ENCODE assay signal across 21 cellular contexts in the genomic region with DNA sequence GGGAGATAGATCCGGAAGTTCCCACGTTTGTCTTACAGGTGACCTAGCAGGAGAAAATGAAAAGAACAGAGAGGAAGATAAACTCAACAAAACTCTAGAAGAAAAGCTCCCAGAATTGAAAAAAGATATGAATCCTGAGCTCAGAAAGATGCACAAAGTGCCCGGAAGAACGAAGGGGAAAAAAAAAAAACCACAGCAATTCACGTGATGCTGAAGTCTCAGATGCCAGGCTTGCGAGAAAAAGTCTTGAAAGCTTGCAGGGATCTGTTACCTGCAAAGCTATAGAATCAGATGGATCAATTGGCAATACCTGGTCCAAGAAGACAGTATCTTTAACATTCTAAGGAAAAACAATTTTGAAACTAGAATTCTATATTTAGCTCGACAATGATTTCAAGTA. TPM values are rescaled to one million over a fixed set of nuclear protein-coding genes. Genes with fewer than 3 reads are reported as not detected.
DNase-seq lines count a peak whose midpoint lies in the region; ATAC-seq and TF ChIP-seq lines count a peak whose summit lies in the region.
"Had no signal": no experiment of that assay in that cellular context is flagged by ENCODE, and none has a peak within 500 bp of the region (broad histone marks: within the 10 kb centered on the region; RNA-seq: fewer than 3 reads in every experiment).

No MANE protein-coding gene starts in this region.

- no peak overlapping the region for H3K4me2 ChIP-seq in MM.1S (ENCODE audit: low read depth, low read length)

- no peak for DNase-seq in activated CD8-positive, alpha-beta memory T cell treated with anti-CD3 and anti-CD28 coated beads, Interleukin-2, amount 10 ng/mL, durations not matched to agents 7 days and 5 days
- DNase-seq in activated CD8-positive, alpha-beta memory T cell treated with anti-CD3 and anti-CD28 coated beads, Interleukin-2, amount 50 U/mL, for 4 hours, result no peak
- peak; percentile 9 for DNase-seq in MM.1S
- DNase-seq in activated T-helper 2 cell treated with anti-CD3 and anti-CD28 coated beads, Interferon-gamma antibody, Interleukin-2, Interleukin-4, amounts not matched to agents 10 μg/mL and 5 μg/mL and 100 μg/mL, durations not matched to agents 14 hours and 24 hours and 36 hours (ENCODE audit: low spot score), result no peak
- DNase-seq in naive thymus-derived CD8-positive, alpha-beta T cell, result peak in 2 of 10 donors; percentile 23 to 25
- DNase-seq in heart left ventricle, result no peak
- no peak for DNase-seq in COR-L47 (lab: John Stamatoyannopoulos, UW)
- DNase-seq: caudate nucleus; dermis blood vessel endothelial cell; mesendoderm; NCI-H1105; NCI-H2029 treated with DMSO at 0.1 percent for 48 hours; NCI-H446; ovary; PC-3; SHP77; stimulated activated CD4-positive, alpha-beta T cell treated with anti-CD3 and anti-CD28 coated beads, Interleukin-12 subunit alpha, Interleukin-12 subunit beta, amount 100 ng/mL, for 4 hours; upper lobe of right lung had no signal

- CTCF ChIA-PET in activated CD8-positive, alpha-beta memory T cell treated with anti-CD3 and anti-CD28 coated beads, Interleukin-2, amount 10 ng/mL, durations not matched to agents 7 days and 5 days (lab: Charles Lee), result interaction anchor here (1.2 to 1.3 kb wide), 2 partner anchors 17 to 55 kb away, joined by 3 to 4 read pairs; no protein-coding TSS in a partner anchor

- H3K36me3 ChIP-seq in MM.1S (replicated peaks; ENCODE audit: insufficient read depth, low read length), result no peaks in the 10 kb centered on the region
- no peaks in the 10 kb centered on the region for H3K36me3 ChIP-seq in gastroesophageal sphincter
- no peaks in the 10 kb centered on the region for H3K36me3 ChIP-seq in heart left ventricle
- H3K36me3 ChIP-seq: ascending aorta, ovary, right atrium auricular region, upper lobe of right lung had no signal

- peaks cover 49% of the 10 kb centered on the region for H3K4me1 Mint-ChIP-seq in activated CD8-positive, alpha-beta memory T cell treated with anti-CD3 and anti-CD28 coated beads, Interleukin-2, amount 10 ng/mL, durations not matched to agents 7 days and 5 days
- peaks cover 32% of the 10 kb centered on the region for H3K4me1 Mint-ChIP-seq in activated T-helper 2 cell treated with anti-CD3 and anti-CD28 coated beads, Interferon-gamma antibody, Interleukin-2, Interleukin-4, amounts not matched to agents 10 μg/mL and 5 μg/mL and 100 μg/mL, durations not matched to agents 14 hours and 24 hours and 36 hours (ENCODE audit: low read depth)
- H3K4me1 Mint-ChIP-seq in naive thymus-derived CD8-positive, alpha-beta T cell, result peaks cover 44 to 91% (median 80%) of the 10 kb centered on the region in 4 donors

- no peak overlapping the region for H3K9ac ChIP-seq in MM.1S (ENCODE audit: low read length)

- 52 to 76% methylated on average over 2 to 7 of the region's 7 CpGs for WGBS in gastroesophageal sphincter (ENCODE audit: low coverage in 1 of 2), 2 donors
- 78 to 82% (median 81%) methylated on average over 7 of the region's 7 CpGs for WGBS in heart left ventricle, 4 donors

- peaks cover 17% of the 10 kb centered on the region; the same call in 1 of the 2 replicates for H3K79me2 ChIP-seq in MM.1S (ENCODE audit: low read length)

- no peaks in the 10 kb centered on the region for H3F3A ChIP-seq in MM.1S (ENCODE audit: insufficient read depth, low read length)

- H2AFZ ChIP-seq in MM.1S (ENCODE audit: low read length), result no peak overlapping the region

- intact Hi-C loops in activated T-helper 2 cell treated with anti-CD3 and anti-CD28 coated beads, Interferon-gamma antibody, Interleukin-2, Interleukin-4, amounts not matched to agents 10 μg/mL and 5 μg/mL and 100 μg/mL, durations not matched to agents 14 hours and 24 hours and 36 hours (cut with micrococcal nuclease), result loop anchor here (10.0 kb wide), 1 partner anchor 55 kb away; no protein-coding TSS in a partner anchor
- intact Hi-C loops in heart left ventricle (cut with DNase I), result no loop called here

- H3K9me3 Mint-ChIP-seq in activated CD8-positive, alpha-beta memory T cell treated with anti-CD3 and anti-CD28 coated beads, Interleukin-2, amount 10 ng/mL, durations not matched to agents 7 days and 5 days (ENCODE audit: low read depth), result no peaks in the 10 kb centered on the region
- H3K9me3 Mint-ChIP-seq in activated T-helper 2 cell treated with anti-CD3 and anti-CD28 coated beads, Interferon-gamma antibody, Interleukin-2, Interleukin-4, amounts not matched to agents 10 μg/mL and 5 μg/mL and 100 μg/mL, durations not matched to agents 14 hours and 24 hours and 36 hours, result no peaks in the 10 kb centered on the region
- H3K9me3 Mint-ChIP-seq in naive thymus-derived CD8-positive, alpha-beta T cell, result peaks cover 0 to 4% (median 0%) of the 10 kb centered on the region in 9 donors

- TF ChIP-seq CTCF in MM.1S (IDR thresholded peaks at IDR 0.05; ENCODE audit: low read length) (no peak), gastroesophageal sphincter (IDR thresholded peaks at IDR 0.05) (no peak), heart left ventricle (IDR thresholded peaks at IDR 0.05) (no peak)

- peak overlapping the region; percentile 63 for H3K27ac Mint-ChIP-seq in activated CD8-positive, alpha-beta memory T cell treated with anti-CD3 and anti-CD28 coated beads, Interleukin-2, amount 10 ng/mL, durations not matched to agents 7 days and 5 days
- peak overlapping the region; percentile 13 for H3K27ac Mint-ChIP-seq in activated T-helper 2 cell treated with anti-CD3 and anti-CD28 coated beads, Interferon-gamma antibody, Interleukin-2, Interleukin-4, amounts not matched to agents 10 μg/mL and 5 μg/mL and 100 μg/mL, durations not matched to agents 14 hours and 24 hours and 36 hours
- H3K27ac Mint-ChIP-seq in naive thymus-derived CD8-positive, alpha-beta T cell, result peak overlapping the region; percentile 18 to 91 (median 81)

- no peak for TF ChIP-seq EP300 in gastroesophageal sphincter (IDR thresholded peaks at IDR 0.05)

- H3K27me3 ChIP-seq in MM.1S (replicated peaks; ENCODE audit: insufficient read depth, low read length), result no peaks in the 10 kb centered on the region
- peaks cover 5% of the 10 kb centered on the region for H3K27me3 ChIP-seq in gastroesophageal sphincter
- H3K27me3 ChIP-seq in heart left ventricle, result peaks cover 0 to 4% (median 0%) of the 10 kb centered on the region in 9 donors
- H3K27me3 ChIP-seq: ascending aorta, ovary, right atrium auricular region, upper lobe of right lung had no signal

- ATAC-seq in activated CD8-positive, alpha-beta memory T cell treated with anti-CD3 and anti-CD28 coated beads, Interleukin-2, amount 10 ng/mL, durations not matched to agents 7 days and 5 days, result no peak
- ATAC-seq in naive thymus-derived CD8-positive, alpha-beta T cell, result peak; percentile 47 to 56
- no peak for ATAC-seq in gastroesophageal sphincter
- ATAC-seq in heart left ventricle, result no peak
- ATAC-seq: PC-3, upper lobe of right lung had no signal

- no peaks in the 10 kb centered on the region for H3K27me3 Mint-ChIP-seq in activated CD8-positive, alpha-beta memory T cell treated with anti-CD3 and anti-CD28 coated beads, Interleukin-2, amount 10 ng/mL, durations not matched to agents 7 days and 5 days
- no peaks in the 10 kb centered on the region for H3K27me3 Mint-ChIP-seq in activated T-helper 2 cell treated with anti-CD3 and anti-CD28 coated beads, Interferon-gamma antibody, Interleukin-2, Interleukin-4, amounts not matched to agents 10 μg/mL and 5 μg/mL and 100 μg/mL, durations not matched to agents 14 hours and 24 hours and 36 hours (ENCODE audit: low read depth)
- no peaks in the 10 kb centered on the region for H3K27me3 Mint-ChIP-seq in naive thymus-derived CD8-positive, alpha-beta T cell

- H3K9me3 ChIP-seq in MM.1S (replicated peaks; ENCODE audit: insufficient read depth, low read length) (no peaks in the 10 kb centered on the region), gastroesophageal sphincter (peaks cover 0 to 20% (median 0%) of the 10 kb centered on the region in 3 donors), heart left ventricle (peaks cover 0 to 11% (median 0%) of the 10 kb centered on the region in 12 donors)
- H3K9me3 ChIP-seq: ascending aorta, right atrium auricular region, upper lobe of right lung had no signal

- H3K4me3 ChIP-seq in MM.1S (ENCODE audit: low read length) (no peak overlapping the region), gastroesophageal sphincter (no peak overlapping the region), heart left ventricle (no peak overlapping the region)
- H3K4me3 ChIP-seq: ascending aorta, ovary, right atrium auricular region, upper lobe of right lung had no signal

- H3K9me2 ChIP-seq in MM.1S (replicated peaks; ENCODE audit: insufficient read depth, low read length), result no peaks in the 10 kb centered on the region

- H3K27ac ChIP-seq in MM.1S (ENCODE audit: low read length) (no peak overlapping the region), gastroesophageal sphincter (no peak overlapping the region), heart left ventricle (no peak overlapping the region)
- H3K27ac ChIP-seq: ascending aorta, ovary, right atrium auricular region, upper lobe of right lung had no signal

- peaks cover 62% of the 10 kb centered on the region for H3K36me3 Mint-ChIP-seq in activated CD8-positive, alpha-beta memory T cell treated with anti-CD3 and anti-CD28 coated beads, Interleukin-2, amount 10 ng/mL, durations not matched to agents 7 days and 5 days
- H3K36me3 Mint-ChIP-seq in activated T-helper 2 cell treated with anti-CD3 and anti-CD28 coated beads, Interferon-gamma antibody, Interleukin-2, Interleukin-4, amounts not matched to agents 10 μg/mL and 5 μg/mL and 100 μg/mL, durations not matched to agents 14 hours and 24 hours and 36 hours (ENCODE audit: low read depth), result peaks cover 57% of the 10 kb centered on the region
- H3K36me3 Mint-ChIP-seq in naive thymus-derived CD8-positive, alpha-beta T cell, result peaks cover 4 to 66% (median 32%) of the 10 kb centered on the region in 3 donors

- no peaks in the 10 kb centered on the region for H4K20me1 ChIP-seq in MM.1S (ENCODE audit: insufficient read depth, low read length)

- H3K4me3 Mint-ChIP-seq in activated CD8-positive, alpha-beta memory T cell treated with anti-CD3 and anti-CD28 coated beads, Interleukin-2, amount 10 ng/mL, durations not matched to agents 7 days and 5 days, result peak overlapping the region; percentile 29
- H3K4me3 Mint-ChIP-seq in activated T-helper 2 cell treated with anti-CD3 and anti-CD28 coated beads, Interferon-gamma antibody, Interleukin-2, Interleukin-4, amounts not matched to agents 10 μg/mL and 5 μg/mL and 100 μg/mL, durations not matched to agents 14 hours and 24 hours and 36 hours (ENCODE audit: low read depth), result no peak overlapping the region
- H3K4me3 Mint-ChIP-seq in naive thymus-derived CD8-positive, alpha-beta T cell, result peak overlapping the region; percentile 16 to 80 (median 51)

- H3K4me1 ChIP-seq in MM.1S (ENCODE audit: low read length), result 0 out of 2 replicates have a peak, but pooled peaks cover 4% of the 10 kb centered on the region
- no peaks in the 10 kb centered on the region for H3K4me1 ChIP-seq in gastroesophageal sphincter
- H3K4me1 ChIP-seq in heart left ventricle, result no peaks in the 10 kb centered on the region
- H3K4me1 ChIP-seq: ascending aorta, right atrium auricular region, upper lobe of right lung had no signal

- TF ChIP-seq POLR2A in gastroesophageal sphincter (IDR thresholded peaks at IDR 0.05) (no peak), heart left ventricle (IDR thresholded peaks at IDR 0.05) (no peak)

- POLR2A ChIA-PET in naive thymus-derived CD8-positive, alpha-beta T cell (lab: Charles Lee), result interaction anchor here (1.4 to 1.5 kb wide), 2 partner anchors 25 to 27 kb away, joined by 3 to 5 read pairs; no protein-coding TSS in a partner anchor

RNA-seq across cellular contexts. Expression of gene CARD11, which starts 33.5 kb away (rescaled TPM):
- 100 to 1,000 TPM; 136 to 196 TPM for total RNA-seq in activated CD8-positive, alpha-beta memory T cell treated with anti-CD3 and anti-CD28 coated beads, Interleukin-2, amount 10 ng/mL, durations not matched to agents 7 days and 5 days
- 72.8 and 74.1 TPM in 2 replicates for total RNA-seq in activated T-helper 2 cell treated with anti-CD3 and anti-CD28 coated beads, Interferon-gamma antibody, Interleukin-2, Interleukin-4, amounts not matched to agents 10 μg/mL and 5 μg/mL and 100 μg/mL, durations not matched to agents 14 hours and 24 hours and 36 hours
- total RNA-seq in naive thymus-derived CD8-positive, alpha-beta T cell, result 100 to 1,000 TPM; 104 to 109 TPM
- 10 to 100 TPM; 10.8 to 40.2 (median 18.9) TPM for polyA plus RNA-seq in naive thymus-derived CD8-positive, alpha-beta T cell
- total RNA-seq in gastroesophageal sphincter, result under 1 TPM; 0.27 to 0.67 (median 0.45) TPM
- 1 to 10 TPM in 2 of 9 donors, under 1 TPM in 5, not detected in 2; 0.15 to 3.2 (median 0.87) TPM for total RNA-seq in heart left ventricle
- polyA plus RNA-seq in heart left ventricle, result under 1 TPM; 0.15 to 0.32 TPM
- total RNA-seq: PC-3 had no signal

Comparison
In these comparisons a context has a peak if more than half of its experiments do, and no peak if none do; other contexts are left out.
1. ATAC-seq: peak in naive thymus-derived CD8-positive, alpha-beta T cell (2 of 2); none in activated CD8-positive, alpha-beta memory T cell treated with anti-CD3 and anti-CD28 coated beads, Interleukin-2, amount 10 ng/mL, durations not matched to agents 7 days and 5 days (single experiment), gastroesophageal sphincter (single experiment) and heart left ventricle (0 of 4).
2. H3K27ac Mint-ChIP-seq: peak in every context shown above with its lines; median percentile 81 in naive thymus-derived CD8-positive, alpha-beta T cell; 63 in activated CD8-positive, alpha-beta memory T cell treated with anti-CD3 and anti-CD28 coated beads, Interleukin-2, amount 10 ng/mL, durations not matched to agents 7 days and 5 days; 13 in activated T-helper 2 cell treated with anti-CD3 and anti-CD28 coated beads, Interferon-gamma antibody, Interleukin-2, Interleukin-4, amounts not matched to agents 10 μg/mL and 5 μg/mL and 100 μg/mL, durations not matched to agents 14 hours and 24 hours and 36 hours.
3. RNA of gene CARD11, which starts 33.5 kb away (total RNA-seq): 136 to 196 TPM in activated CD8-positive, alpha-beta memory T cell treated with anti-CD3 and anti-CD28 coated beads, Interleukin-2, amount 10 ng/mL, durations not matched to agents 7 days and 5 days, 104 to 109 TPM in naive thymus-derived CD8-positive, alpha-beta T cell and 72.8 to 74.1 TPM in activated T-helper 2 cell treated with anti-CD3 and anti-CD28 coated beads, Interferon-gamma antibody, Interleukin-2, Interleukin-4, amounts not matched to agents 10 μg/mL and 5 μg/mL and 100 μg/mL, durations not matched to agents 14 hours and 24 hours and 36 hours; 0.27 to 0.67 TPM in gastroesophageal sphincter and 0.15 to 3.2 TPM in heart left ventricle; every median in the first group is over 10 times any median in the second.